In the genomic region with DNA sequence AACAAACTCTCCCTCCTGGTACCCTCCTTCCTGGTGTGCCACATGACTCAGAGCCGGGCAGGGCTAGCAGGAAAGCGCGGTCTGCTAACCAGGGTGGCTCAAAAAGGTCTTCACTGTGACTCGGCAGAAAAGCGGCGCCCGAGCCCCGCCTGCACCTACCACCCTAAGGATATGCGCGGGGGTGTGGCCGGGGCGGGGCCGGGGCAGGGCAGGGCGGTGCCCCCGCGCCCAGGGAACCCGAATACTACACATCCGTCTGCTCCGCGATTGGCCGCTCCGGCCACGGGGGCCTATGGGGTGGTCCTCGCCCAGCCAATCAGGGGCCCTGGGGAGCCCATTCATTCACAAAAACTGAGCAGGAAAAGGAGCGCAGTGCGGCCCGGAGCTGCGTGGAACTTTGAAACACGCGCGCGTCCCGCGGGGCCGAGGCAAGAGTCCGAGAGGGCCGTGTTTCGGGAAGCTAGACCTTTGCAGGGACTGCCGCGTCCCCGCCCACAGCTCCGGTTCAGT, we compare ENCODE assay signal across 8 cellular contexts. TPM values are rescaled to one million over a fixed set of nuclear protein-coding genes. Genes with fewer than 3 reads are reported as not detected.
DNase-seq lines count a peak whose midpoint lies in the region; ATAC-seq and TF ChIP-seq lines count a peak whose summit lies in the region.

No MANE protein-coding gene starts in this region.

- H3K27me3 Mint-ChIP-seq in natural killer cell treated with Interleukin-12 subunit alpha and Interleukin-12 subunit beta and Interleukin-15 and Interleukin-18, amount 100 ng/mL, for 72 hours = no peaks in the 10 kb centered on the region

- peak overlapping the region; percentile 50 for H3K4me3 ChIP-seq in KMS-11 (IDR thresholded peaks at IDR 0.05; ENCODE audit: insufficient read depth, low read depth, low read length)
- H3K4me3 ChIP-seq in Peyer's patch = peak overlapping the region; percentile 50 to 95 (median 64)
- peak overlapping the region; percentile 72 for H3K4me3 ChIP-seq in fibroblast of pulmonary artery (replicated peaks; ENCODE audit: low read depth, low read length)

- TF ChIP-seq CTCF in KMS-11 (conservative IDR thresholded peaks at IDR 0.05; ENCODE audit: low read depth, low read length) = no peak
- no peak for TF ChIP-seq CTCF in Peyer's patch (IDR thresholded peaks at IDR 0.05)
- TF ChIP-seq CTCF in fibroblast of pulmonary artery (IDR thresholded peaks at IDR 0.05; ENCODE audit: low read length, missing control alignments) = no peak

- H3K27ac ChIP-seq in KMS-11 (peak overlapping the region; percentile 99), Peyer's patch (peak overlapping the region; percentile 21 to 82 (median 60))

- H4K20me1 ChIP-seq in KMS-11 (ENCODE audit: insufficient read depth) = no peaks in the 10 kb centered on the region

- peaks cover 59% of the 10 kb centered on the region for H3K79me2 ChIP-seq in KMS-11 (ENCODE audit: insufficient read depth, low read depth)

- peaks cover 36 to 39% of the 10 kb centered on the region in 2 donors for H3K4me1 Mint-ChIP-seq in natural killer cell treated with Interleukin-12 subunit alpha and Interleukin-12 subunit beta and Interleukin-15 and Interleukin-18, amount 100 ng/mL, for 72 hours (ENCODE audit: low read depth in 2 of 2)

- H3K27me3 ChIP-seq in KMS-11 (ENCODE audit: insufficient read depth, low read depth) = no peaks in the 10 kb centered on the region
- H3K27me3 ChIP-seq in Peyer's patch = no peaks in the 10 kb centered on the region

- peak overlapping the region; percentile 37 for H2AFZ ChIP-seq in KMS-11 (ENCODE audit: low read depth)

- peaks cover 11% of the 10 kb centered on the region; the same call in 1 of the 2 replicates for H3K36me3 ChIP-seq in KMS-11 (ENCODE audit: insufficient read depth)
- no peaks in the 10 kb centered on the region for H3K36me3 ChIP-seq in Peyer's patch

- peak; percentile 99 for DNase-seq in Daoy (ENCODE audit: low read depth)
- DNase-seq in Peyer's patch = peak; percentile 87 to 97 (median 97)
- peak; percentile 88 for DNase-seq in activated T-helper 1 cell treated with Interleukin-2 at 50 U/mL for 16 hours (ENCODE audit: low read depth)
- DNase-seq in fibroblast of pulmonary artery (ENCODE audit: low read depth) = peak; percentile 79
- DNase-seq in natural killer cell treated with Interleukin-12 subunit alpha and Interleukin-12 subunit beta and Interleukin-15 and Interleukin-18, amount 100 ng/mL, for 72 hours (ENCODE audit: low spot score) = peak; percentile 98
- peak; percentile 67 to 82 (median 74) for DNase-seq in stimulated activated naive CD4-positive, alpha-beta T cell (lab: John Stamatoyannopoulos, UW)

- peak overlapping the region; percentile 99 for H3K9ac ChIP-seq in KMS-11

- peak; percentile 81 for ATAC-seq in GM21825 (IDR thresholded peaks at IDR 0.05; ENCODE audit: unreplicated experiment)
- peak; percentile 94 to 96 for ATAC-seq in natural killer cell treated with Interleukin-12 subunit alpha and Interleukin-12 subunit beta and Interleukin-15 and Interleukin-18, amount 100 ng/mL, for 72 hours

- TF ChIP-seq POLR2A in Peyer's patch (IDR thresholded peaks at IDR 0.05) = no peak

- peak overlapping the region; percentile 92 for H3K4me3 Mint-ChIP-seq in natural killer cell treated with Interleukin-12 subunit alpha and Interleukin-12 subunit beta and Interleukin-15 and Interleukin-18, amount 100 ng/mL, for 72 hours

- H3K9me3 ChIP-seq in Peyer's patch = no peaks in the 10 kb centered on the region

- H3K9me3 Mint-ChIP-seq in natural killer cell treated with Interleukin-12 subunit alpha and Interleukin-12 subunit beta and Interleukin-15 and Interleukin-18, amount 100 ng/mL, for 72 hours = no peaks in the 10 kb centered on the region

- H3K4me1 ChIP-seq in KMS-11 (ENCODE audit: low read depth, poor library complexity, severe bottlenecking) (peaks cover 22% of the 10 kb centered on the region), Peyer's patch (peaks cover 0 to 24% (median 4%) of the 10 kb centered on the region in 4 donors)

- H3K36me3 Mint-ChIP-seq in natural killer cell treated with Interleukin-12 subunit alpha and Interleukin-12 subunit beta and Interleukin-15 and Interleukin-18, amount 100 ng/mL, for 72 hours = peaks cover 16% of the 10 kb centered on the region

- peak overlapping the region; percentile 97 to 98 for H3K27ac Mint-ChIP-seq in natural killer cell treated with Interleukin-12 subunit alpha and Interleukin-12 subunit beta and Interleukin-15 and Interleukin-18, amount 100 ng/mL, for 72 hours

- H3K4me2 ChIP-seq in KMS-11 = peak overlapping the region; percentile 92

RNA-seq across cellular contexts. Expression of gene LRP8, which starts 1.7 kb away (rescaled TPM):
- 26.9 and 28.1 TPM in 2 replicates for total RNA-seq in Daoy (2014; rRNA removed; shearing (Covaris generic))
- total RNA-seq in Peyer's patch = 10 to 100 TPM in 1 of 4 donors, 1 to 10 TPM in 3; 4.5 to 33.8 (median 5.0) TPM
- total RNA-seq in natural killer cell treated with Interleukin-12 subunit alpha and Interleukin-12 subunit beta and Interleukin-15 and Interleukin-18, amount 100 ng/mL, for 72 hours = 100 to 1,000 TPM in 1 of 2 donors, 10 to 100 TPM in 1; 87.8 to 194 TPM

Comparison
In these comparisons a context has a peak if more than half of its experiments do, and no peak if none do; other contexts are left out.
1. Peak in every context shown above with its lines: DNase-seq, ATAC-seq, H3K4me3 ChIP-seq and H3K27ac ChIP-seq.